In the genomic region with DNA sequence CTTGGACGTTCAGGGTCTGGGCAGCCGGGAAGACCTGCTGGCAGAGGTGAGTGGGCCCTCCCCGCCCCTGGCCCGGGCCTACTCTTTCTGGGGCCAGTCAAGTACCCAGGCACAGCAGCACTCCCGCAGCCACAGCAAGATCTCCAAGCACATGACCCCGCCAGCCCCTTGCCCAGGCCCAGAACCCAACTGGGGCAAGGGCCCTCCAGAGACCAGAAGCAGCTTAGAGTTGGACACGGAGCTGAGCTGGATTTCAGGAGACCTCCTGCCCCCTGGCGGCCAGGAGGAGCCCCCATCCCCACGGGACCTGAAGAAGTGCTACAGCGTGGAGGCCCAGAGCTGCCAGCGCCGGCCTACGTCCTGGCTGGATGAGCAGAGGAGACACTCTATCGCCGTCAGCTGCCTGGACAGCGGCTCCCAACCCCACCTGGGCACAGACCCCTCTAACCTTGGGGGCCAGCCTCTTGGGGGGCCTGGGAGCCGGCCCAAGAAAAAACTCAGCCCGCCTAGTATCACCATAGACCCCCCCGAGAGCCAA, we compare ENCODE assay signal across 8 cellular contexts. TPM values are rescaled to one million over a fixed set of nuclear protein-coding genes. Genes with fewer than 3 reads are reported as not detected.
A peak's percentile ranks its signal among the peaks of the same experiment; 100 is the strongest.
DNase-seq lines count a peak whose midpoint lies in the region; ATAC-seq and TF ChIP-seq lines count a peak whose summit lies in the region.

No MANE protein-coding gene starts in this region.

- H3F3A ChIP-seq in DOHH2 (ENCODE audit: control insufficient read depth, insufficient read depth): no peaks in the 10 kb centered on the region

- H4K20me1 ChIP-seq in DOHH2 (ENCODE audit: control insufficient read depth, insufficient read depth, low read depth, low read length): no peaks in the 10 kb centered on the region

- no peak for TF ChIP-seq POLR2A in GM18505 (IDR thresholded peaks at IDR 0.05; ENCODE audit: borderline replicate concordance, extremely low read depth, insufficient read depth, insufficient read length)

- peak; percentile 84 for TF ChIP-seq CTCF in DOHH2 (IDR thresholded peaks at IDR 0.05; ENCODE audit: low read depth, low read length, poor library complexity, severe bottlenecking)

- WGBS in aorta, 2 donors: 21 to 33% methylated on average over 17 to 19 of the region's 19 CpGs

- H3K36me3 ChIP-seq in DOHH2 (ENCODE audit: control insufficient read depth, low read length) (no peaks in the 10 kb centered on the region), aorta (ENCODE audit: control insufficient read depth in 1 of 2, insufficient read depth in 2 of 2, low read length in 1 of 2) (no peaks in the 10 kb centered on the region)

- H3K27ac ChIP-seq in DOHH2 (ENCODE audit: low read depth, low read length) (no peak overlapping the region), aorta (ENCODE audit: low read depth in 1 of 2, low read length in 2 of 2) (no peak overlapping the region)

- no peak overlapping the region for H3K4me2 ChIP-seq in DOHH2 (ENCODE audit: low read length)

- ATAC-seq in aorta (ENCODE audit: low FRiP score) (peak; percentile 73), GM18505 (IDR thresholded peaks at IDR 0.05; ENCODE audit: unreplicated experiment) (no peak)

- no peaks in the 10 kb centered on the region for H3K79me2 ChIP-seq in DOHH2 (ENCODE audit: control insufficient read depth, low read length)

- H3K9me2 ChIP-seq in DOHH2 (replicated peaks; ENCODE audit: control insufficient read depth, low read length): no peaks in the 10 kb centered on the region

- no peak overlapping the region for H3K4me3 ChIP-seq in DOHH2 (ENCODE audit: low read length)
- H3K4me3 ChIP-seq in aorta (ENCODE audit: low read length in 2 of 2): no peak overlapping the region

- H3K9me3 ChIP-seq in DOHH2 (ENCODE audit: control insufficient read depth, insufficient read depth, low read length) (no peaks in the 10 kb centered on the region), aorta (ENCODE audit: control insufficient read depth, low read length) (no peaks in the 10 kb centered on the region)

- DNase-seq in Kasumi-1 (lab: John Stamatoyannopoulos, UW) (peak; percentile 86 to 87), SK-N-DZ (ENCODE audit: low spot score) (peak; percentile 88), head of caudate nucleus (peak in 39 of 42 donors; percentile 28 to 81 (median 55)), pulmonary artery endothelial cell (ENCODE audit: low read depth, low spot score) (peak; percentile 60), aorta (peak; percentile 85 to 93)
- peak; percentile 64 for DNase-seq in activated naive CD4-positive, alpha-beta T cell treated with Interleukin-2 at 50 U/mL for 16 hours

- H3K27me3 ChIP-seq in DOHH2 (ENCODE audit: control insufficient read depth, low read length): peaks cover 33% of the 10 kb centered on the region
- no peaks in the 10 kb centered on the region for H3K27me3 ChIP-seq in aorta (ENCODE audit: control insufficient read depth in 1 of 2, insufficient read depth in 2 of 2, low read length in 1 of 2)

- intact Hi-C loops in head of caudate nucleus (cut with DNase I) (loop anchor here (5.0 kb wide), 1 partner anchor 84 kb away; no protein-coding TSS in a partner anchor), aorta (cut with DNase I) (loop anchor here (1.0 to 5.0 kb wide), 3 partner anchors 75 to 144 kb away; a partner anchor contains a TSS)

- peaks cover 3% of the 10 kb centered on the region; the same call in 1 of the 2 replicates for H3K4me1 ChIP-seq in DOHH2 (ENCODE audit: control insufficient read depth, low read length)
- no peaks in the 10 kb centered on the region for H3K4me1 ChIP-seq in aorta (ENCODE audit: control insufficient read depth in 1 of 2, insufficient read depth in 2 of 2, low read length in 2 of 2)

RNA-seq across cellular contexts. Expression of a gene that starts 8.6 kb away (rescaled TPM):
- 0.57 and 0.93 TPM in 2 replicates for polyA plus RNA-seq in SK-N-DZ (2014; cell fraction: cytosol; rRNA removed)
- polyA plus RNA-seq in SK-N-DZ (2014; cell fraction: nucleus; rRNA removed): 0.82 and 2.0 TPM in 2 replicates
- total RNA-seq in pulmonary artery endothelial cell: 2.4 and 3.6 TPM in 2 replicates
- 10 to 100 TPM; 25.7 to 54.9 TPM for total RNA-seq in aorta
- polyA plus RNA-seq in aorta: 100 to 1,000 TPM in 1 of 2 donors, 1 to 10 TPM in 1; 9.9 to 145 TPM
